ENCODE assay signal across 8 cellular contexts in genomic region chr13:106565127-106565775, GRCh38. TPM values are rescaled to one million over a fixed set of nuclear protein-coding genes. Genes with fewer than 3 reads are reported as not detected.
A peak's percentile ranks its signal among the peaks of the same experiment; 100 is the strongest.
DNase-seq lines count a peak whose midpoint lies in the region; ATAC-seq and TF ChIP-seq lines count a peak whose summit lies in the region.

No MANE protein-coding gene starts in this region.

- peaks cover 83% of the 10 kb centered on the region for H3K4me1 Mint-ChIP-seq in stimulated activated naive CD8-positive, alpha-beta T cell treated with anti-CD3 and anti-CD28 coated beads, Interleukin-15, Interleukin-2, amounts not matched to agents 100 ng/mL and 50 ng/mL, for 24 hours (ENCODE audit: low read depth)
- H3K4me1 Mint-ChIP-seq in activated T-helper 1 cell treated with anti-CD3 and anti-CD28 coated beads, Interleukin-12 subunit alpha, Interleukin-12 subunit beta, Interleukin-2, Interleukin-4 antibody, amounts not matched to agents 30 ng/mL and 10 ng/mL and 1 ng/mL, durations not matched to agents 14 hours and 24 hours and 36 hours (ENCODE audit: low read depth), result peaks cover 65% of the 10 kb centered on the region
- H3K4me1 Mint-ChIP-seq in memory B cell, result peaks cover 60% of the 10 kb centered on the region

- no peaks in the 10 kb centered on the region for H3K27me3 Mint-ChIP-seq in stimulated activated naive CD8-positive, alpha-beta T cell treated with anti-CD3 and anti-CD28 coated beads, Interleukin-15, Interleukin-2, amounts not matched to agents 100 ng/mL and 50 ng/mL, for 24 hours
- H3K27me3 Mint-ChIP-seq in activated T-helper 1 cell treated with anti-CD3 and anti-CD28 coated beads, Interleukin-12 subunit alpha, Interleukin-12 subunit beta, Interleukin-2, Interleukin-4 antibody, amounts not matched to agents 30 ng/mL and 10 ng/mL and 1 ng/mL, durations not matched to agents 14 hours and 24 hours and 36 hours (ENCODE audit: insufficient read depth), result peaks cover 2% of the 10 kb centered on the region
- no peaks in the 10 kb centered on the region for H3K27me3 Mint-ChIP-seq in memory B cell

- H3K4me3 Mint-ChIP-seq in stimulated activated naive CD8-positive, alpha-beta T cell treated with anti-CD3 and anti-CD28 coated beads, Interleukin-15, Interleukin-2, amounts not matched to agents 100 ng/mL and 50 ng/mL, for 24 hours, result peak overlapping the region; percentile 96
- H3K4me3 Mint-ChIP-seq in activated T-helper 1 cell treated with anti-CD3 and anti-CD28 coated beads, Interleukin-12 subunit alpha, Interleukin-12 subunit beta, Interleukin-2, Interleukin-4 antibody, amounts not matched to agents 30 ng/mL and 10 ng/mL and 1 ng/mL, durations not matched to agents 14 hours and 24 hours and 36 hours, result peak overlapping the region; percentile 99
- H3K4me3 Mint-ChIP-seq in memory B cell, result peak overlapping the region; percentile 63

- no peak for TF ChIP-seq CTCF in prostate gland (IDR thresholded peaks at IDR 0.05)

- WGBS in prostate gland, result 25% methylated on average over 4 of the region's 4 CpGs

- no peaks in the 10 kb centered on the region for H3K27me3 ChIP-seq in prostate gland (replicated peaks; ENCODE audit: insufficient read depth)

- ATAC-seq in stimulated activated naive CD8-positive, alpha-beta T cell treated with anti-CD3 and anti-CD28 coated beads, Interleukin-15, Interleukin-2, amounts not matched to agents 100 U/mL and 50 U/mL, for 24 hours, result no peak
- ATAC-seq in memory B cell (ENCODE audit: low read depth) (no peak), HG03521 (IDR thresholded peaks at IDR 0.05; ENCODE audit: unreplicated experiment) (no peak), HG03342 (IDR thresholded peaks at IDR 0.05; ENCODE audit: unreplicated experiment) (no peak)

- intact Hi-C loops in activated T-helper 1 cell treated with anti-CD3 and anti-CD28 coated beads, Interleukin-12 subunit alpha, Interleukin-12 subunit beta, Interleukin-2, Interleukin-4 antibody, amounts not matched to agents 30 ng/mL and 10 ng/mL and 1 ng/mL, durations not matched to agents 14 hours and 24 hours and 36 hours (cut with micrococcal nuclease), result loop anchor here (2.0 to 10.0 kb wide), 3 partner anchors 14 to 1430 kb away; no protein-coding TSS in a partner anchor
- intact Hi-C loops in prostate gland (cut with DNase I), result no loop called here

- no peak for DNase-seq in stimulated activated naive CD8-positive, alpha-beta T cell treated with anti-CD3 and anti-CD28 coated beads, Interleukin-15, Interleukin-2, amounts not matched to agents 100 U/mL and 50 U/mL, for 24 hours
- DNase-seq in activated T-helper 1 cell treated with anti-CD3 and anti-CD28 coated beads, Interleukin-12 subunit alpha, Interleukin-12 subunit beta, Interleukin-2, Interleukin-4 antibody, amounts not matched to agents 30 ng/mL and 10 ng/mL and 1 ng/mL, durations not matched to agents 14 hours and 24 hours and 36 hours (ENCODE audit: low spot score), result no peak
- DNase-seq in memory B cell (ENCODE audit: low spot score in 2 of 2) (no peak), prostate gland (ENCODE audit: low spot score) (no peak)
- no peak for DNase-seq in activated effector memory CD4-positive, alpha-beta T cell treated with Interleukin-2 at 50 U/mL for 16 hours

- peak overlapping the region; percentile 84 for H3K27ac Mint-ChIP-seq in stimulated activated naive CD8-positive, alpha-beta T cell treated with anti-CD3 and anti-CD28 coated beads, Interleukin-15, Interleukin-2, amounts not matched to agents 100 ng/mL and 50 ng/mL, for 24 hours
- peak overlapping the region; percentile 57 for H3K27ac Mint-ChIP-seq in activated T-helper 1 cell treated with anti-CD3 and anti-CD28 coated beads, Interleukin-12 subunit alpha, Interleukin-12 subunit beta, Interleukin-2, Interleukin-4 antibody, amounts not matched to agents 30 ng/mL and 10 ng/mL and 1 ng/mL, durations not matched to agents 14 hours and 24 hours and 36 hours
- peak overlapping the region; percentile 33 for H3K27ac Mint-ChIP-seq in memory B cell

- TF ChIP-seq POLR2A in prostate gland (IDR thresholded peaks at IDR 0.05), result no peak

- no peak overlapping the region for H3K4me3 ChIP-seq in prostate gland

- no peaks in the 10 kb centered on the region for H3K36me3 ChIP-seq in prostate gland

- H3K36me3 Mint-ChIP-seq in stimulated activated naive CD8-positive, alpha-beta T cell treated with anti-CD3 and anti-CD28 coated beads, Interleukin-15, Interleukin-2, amounts not matched to agents 100 ng/mL and 50 ng/mL, for 24 hours (ENCODE audit: low read depth), result peaks cover 36% of the 10 kb centered on the region
- peaks cover 14% of the 10 kb centered on the region for H3K36me3 Mint-ChIP-seq in activated T-helper 1 cell treated with anti-CD3 and anti-CD28 coated beads, Interleukin-12 subunit alpha, Interleukin-12 subunit beta, Interleukin-2, Interleukin-4 antibody, amounts not matched to agents 30 ng/mL and 10 ng/mL and 1 ng/mL, durations not matched to agents 14 hours and 24 hours and 36 hours (ENCODE audit: low read depth)
- peaks cover 3% of the 10 kb centered on the region for H3K36me3 Mint-ChIP-seq in memory B cell

- no peaks in the 10 kb centered on the region for H3K9me3 Mint-ChIP-seq in stimulated activated naive CD8-positive, alpha-beta T cell treated with anti-CD3 and anti-CD28 coated beads, Interleukin-15, Interleukin-2, amounts not matched to agents 100 ng/mL and 50 ng/mL, for 24 hours
- no peaks in the 10 kb centered on the region for H3K9me3 Mint-ChIP-seq in activated T-helper 1 cell treated with anti-CD3 and anti-CD28 coated beads, Interleukin-12 subunit alpha, Interleukin-12 subunit beta, Interleukin-2, Interleukin-4 antibody, amounts not matched to agents 30 ng/mL and 10 ng/mL and 1 ng/mL, durations not matched to agents 14 hours and 24 hours and 36 hours
- H3K9me3 Mint-ChIP-seq in memory B cell, result no peaks in the 10 kb centered on the region

- peak overlapping the region in 1 of 2 donors; percentile 8 for H3K27ac ChIP-seq in prostate gland

- H3K9me3 ChIP-seq in prostate gland, result no peaks in the 10 kb centered on the region

- H3K4me1 ChIP-seq in prostate gland (replicated peaks), result peaks cover 7% of the 10 kb centered on the region

RNA-seq across cellular contexts. Expression of gene ARGLU1, which starts 2.7 kb away (rescaled TPM):
- 89.8 and 91.5 TPM in 2 replicates for total RNA-seq in activated T-helper 1 cell treated with anti-CD3 and anti-CD28 coated beads, Interleukin-12 subunit alpha, Interleukin-12 subunit beta, Interleukin-2, Interleukin-4 antibody, amounts not matched to agents 30 ng/mL and 10 ng/mL and 1 ng/mL, durations not matched to agents 14 hours and 24 hours and 36 hours
- 10 to 100 TPM; 52.1 to 95.9 TPM for total RNA-seq in prostate gland

RNA-seq across cellular contexts. Expression of gene EFNB2, which starts 29.8 kb away (rescaled TPM):
- 0.44 and 0.51 TPM in 2 replicates for total RNA-seq in activated T-helper 1 cell treated with anti-CD3 and anti-CD28 coated beads, Interleukin-12 subunit alpha, Interleukin-12 subunit beta, Interleukin-2, Interleukin-4 antibody, amounts not matched to agents 30 ng/mL and 10 ng/mL and 1 ng/mL, durations not matched to agents 14 hours and 24 hours and 36 hours
- 10 to 100 TPM; 46.1 to 52.4 TPM for total RNA-seq in prostate gland

Comparison
In these comparisons a context has a peak if more than half of its experiments do, and no peak if none do; other contexts are left out.
1. H3K27ac Mint-ChIP-seq: peak in every context shown above with its lines; median percentile 84 in stimulated activated naive CD8-positive, alpha-beta T cell treated with anti-CD3 and anti-CD28 coated beads, Interleukin-15, Interleukin-2, amounts not matched to agents 100 ng/mL and 50 ng/mL, for 24 hours; 57 in activated T-helper 1 cell treated with anti-CD3 and anti-CD28 coated beads, Interleukin-12 subunit alpha, Interleukin-12 subunit beta, Interleukin-2, Interleukin-4 antibody, amounts not matched to agents 30 ng/mL and 10 ng/mL and 1 ng/mL, durations not matched to agents 14 hours and 24 hours and 36 hours; 33 in memory B cell.
2. RNA of gene EFNB2, which starts 29.8 kb away (total RNA-seq): 46.1 to 52.4 TPM in prostate gland; 0.44 to 0.51 TPM in activated T-helper 1 cell treated with anti-CD3 and anti-CD28 coated beads, Interleukin-12 subunit alpha, Interleukin-12 subunit beta, Interleukin-2, Interleukin-4 antibody, amounts not matched to agents 30 ng/mL and 10 ng/mL and 1 ng/mL, durations not matched to agents 14 hours and 24 hours and 36 hours; every median in the first group is over 10 times any median in the second.
3. Peak in every context shown above with its lines, with median percentiles within 50 percentile points of each other: H3K4me3 Mint-ChIP-seq.